Comparison of ENCODE assay signal across 11 cellular contexts in genomic region chr9:121280715-121281613, GRCh38. TPM values are rescaled to one million over a fixed set of nuclear protein-coding genes. Genes with fewer than 3 reads are reported as not detected.
DNase-seq lines count a peak whose midpoint lies in the region; ATAC-seq and TF ChIP-seq lines count a peak whose summit lies in the region.
"Had no signal": no experiment of that assay in that cellular context is flagged by ENCODE, and none has a peak within 500 bp of the region (broad histone marks: within the 10 kb centered on the region; RNA-seq: fewer than 3 reads in every experiment).

No MANE protein-coding gene starts in this region.

- in situ Hi-C loops in transverse colon (cut with MboI; ENCODE audit: low pct_ligation_motif_present in 1 of 4, low pct_unique_long_range_greater_than_20kb in 1 of 4, low sequenced_read_pairs in 3 of 4), result no loop called here

- H3K36me3 Mint-ChIP-seq in dendritic cell treated with granulocyte-macrophage colony-stimulating factor and Interleukin-4, amounts not matched to agents 40 ng/mL and 50 ng/mL, for 4 days (ENCODE audit: low read depth), result peaks cover 84% of the 10 kb centered on the region
- no peaks in the 10 kb centered on the region for H3K36me3 Mint-ChIP-seq in nephron progenitor cell (ENCODE audit: low read depth)

- H3K27ac Mint-ChIP-seq in dendritic cell treated with granulocyte-macrophage colony-stimulating factor and Interleukin-4, amounts not matched to agents 40 ng/mL and 50 ng/mL, for 4 days, result peak overlapping the region; percentile 98
- H3K27ac Mint-ChIP-seq in nephron progenitor cell, result peak overlapping the region; percentile 19
- H3K27ac Mint-ChIP-seq: T-helper 1 cell treated with Interleukin-12 subunit alpha and Interleukin-12 subunit beta and Interleukin-4 antibody, amounts not matched to agents 30 μg/mL and 1 μg/mL, for 36 hours had no signal

- H3K36me3 ChIP-seq in transverse colon, result no peaks in the 10 kb centered on the region

- H3K9me3 Mint-ChIP-seq in dendritic cell treated with granulocyte-macrophage colony-stimulating factor and Interleukin-4, amounts not matched to agents 40 ng/mL and 50 ng/mL, for 4 days, result no peaks in the 10 kb centered on the region
- H3K9me3 Mint-ChIP-seq in nephron progenitor cell, result no peaks in the 10 kb centered on the region
- H3K9me3 Mint-ChIP-seq: T-helper 1 cell treated with Interleukin-12 subunit alpha and Interleukin-12 subunit beta and Interleukin-4 antibody, amounts not matched to agents 30 μg/mL and 1 μg/mL, for 36 hours had no signal

- TF ChIP-seq CTCF in nephron progenitor cell (IDR thresholded peaks at IDR 0.05) (no peak), transverse colon (IDR thresholded peaks at IDR 0.05) (no peak)

- H3K9me3 ChIP-seq in transverse colon, result no peaks in the 10 kb centered on the region

- TF ChIP-seq POLR2A in transverse colon (IDR thresholded peaks at IDR 0.05), result no peak

- DNase-seq in NCI-H510A treated with DMSO at 0.1 percent for 48 hours (lab: John Stamatoyannopoulos, UW), result peak; percentile 48
- DNase-seq in NCI-H510A (lab: John Stamatoyannopoulos, UW), result no peak
- no peak for DNase-seq in nephron progenitor cell
- DNase-seq in transverse colon, result no peak
- no peak for DNase-seq in GDM1 (lab: John Stamatoyannopoulos, UW)
- DNase-seq in NCI-H187 (lab: John Stamatoyannopoulos, UW), result no peak
- DNase-seq: Karpas-422, NCI-H526 had no signal

- H3K4me1 ChIP-seq in transverse colon, result peaks cover 65 to 96% (median 89%) of the 10 kb centered on the region in 4 donors

- no peak overlapping the region for H3K4me3 ChIP-seq in transverse colon

- intact Hi-C loops in dendritic cell treated with granulocyte-macrophage colony-stimulating factor and Interleukin-4, amounts not matched to agents 40 ng/mL and 50 ng/mL, for 4 days (cut with micrococcal nuclease), result loop anchor here (5.0 kb wide), 1 partner anchor 59 kb away; no protein-coding TSS in a partner anchor
- intact Hi-C loops in transverse colon (cut with DNase I; ENCODE audit: low total_unique reads), result no loop called here

- H3K27me3 Mint-ChIP-seq in dendritic cell treated with granulocyte-macrophage colony-stimulating factor and Interleukin-4, amounts not matched to agents 40 ng/mL and 50 ng/mL, for 4 days, result no peaks in the 10 kb centered on the region
- peaks cover 4% of the 10 kb centered on the region for H3K27me3 Mint-ChIP-seq in nephron progenitor cell (ENCODE audit: low read depth, poor library complexity)

- H3K4me3 Mint-ChIP-seq in dendritic cell treated with granulocyte-macrophage colony-stimulating factor and Interleukin-4, amounts not matched to agents 40 ng/mL and 50 ng/mL, for 4 days, result no peak overlapping the region
- no peak overlapping the region for H3K4me3 Mint-ChIP-seq in nephron progenitor cell
- H3K4me3 Mint-ChIP-seq: T-helper 1 cell treated with Interleukin-12 subunit alpha and Interleukin-12 subunit beta and Interleukin-4 antibody, amounts not matched to agents 30 μg/mL and 1 μg/mL, for 36 hours had no signal

- WGBS in transverse colon (ENCODE audit: low coverage in 1 of 2), 2 donors, result 61 to 67% methylated on average over 8 to 10 of the region's 11 CpGs

- H3K4me1 Mint-ChIP-seq in dendritic cell treated with granulocyte-macrophage colony-stimulating factor and Interleukin-4, amounts not matched to agents 40 ng/mL and 50 ng/mL, for 4 days (ENCODE audit: low read depth), result peaks cover 94% of the 10 kb centered on the region
- H3K4me1 Mint-ChIP-seq in nephron progenitor cell, result peaks cover 48% of the 10 kb centered on the region

- ATAC-seq in GM18907 (IDR thresholded peaks at IDR 0.05; ENCODE audit: unreplicated experiment), result no peak

- H3K27me3 ChIP-seq in transverse colon, result no peaks in the 10 kb centered on the region

- no peak for TF ChIP-seq EP300 in transverse colon (IDR thresholded peaks at IDR 0.05; ENCODE audit: low read depth)

- peak overlapping the region; percentile 95 to 98 (median 96) for H3K27ac ChIP-seq in transverse colon

RNA-seq across cellular contexts. Expression of gene GSN, which starts 13.0 kb away (rescaled TPM):
- total RNA-seq in transverse colon, result 100 to 1,000 TPM; 628 to 986 (median 782) TPM
